8 cellular contexts compared by ENCODE assay signal in the genomic region with DNA sequence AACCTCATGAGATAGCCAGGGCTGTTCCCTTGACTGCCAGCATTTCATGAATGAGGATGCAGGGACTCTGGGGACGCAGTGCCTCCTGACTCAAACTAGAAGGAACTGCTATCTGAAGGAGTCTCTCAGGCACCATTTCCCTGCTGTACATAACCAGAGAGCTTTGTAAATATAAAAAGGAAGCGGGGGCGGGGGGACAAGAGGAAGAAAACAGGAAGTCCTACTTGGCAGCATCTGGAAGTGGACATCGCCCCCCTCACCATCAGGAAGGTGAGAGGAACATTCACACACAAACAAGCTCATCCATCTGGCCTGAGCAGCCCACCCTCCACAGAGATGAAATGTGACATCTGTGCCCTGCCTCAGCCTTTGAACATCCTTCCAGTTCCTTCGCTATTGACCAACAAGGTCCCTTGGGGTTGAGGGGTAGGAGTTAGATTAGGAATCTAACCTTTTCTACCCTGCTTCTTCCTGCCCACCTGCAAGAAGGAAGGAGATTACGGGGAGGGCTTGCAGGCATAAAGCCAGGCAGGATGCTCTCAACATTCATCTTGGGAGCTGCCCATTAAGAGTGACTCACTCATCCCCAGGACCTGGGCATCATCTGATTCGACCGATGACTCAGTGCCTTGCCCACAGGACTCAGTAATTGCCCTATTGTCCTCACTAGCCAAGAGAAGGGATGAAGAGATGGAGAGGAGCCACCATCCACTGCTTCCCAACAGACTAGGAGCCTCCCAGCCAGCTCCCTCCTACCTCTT. TPM values are rescaled to one million over a fixed set of nuclear protein-coding genes. Genes with fewer than 3 reads are reported as not detected.
DNase-seq lines count a peak whose midpoint lies in the region; ATAC-seq, FAIRE-seq and TF ChIP-seq lines count a peak whose summit lies in the region.

No MANE protein-coding gene starts in this region.

- BruUV-seq in endothelial cell of umbilical vein (replicated peaks; lab: Mats Ljungman, UMichigan) = no TSS peak

- H3K36me3 ChIP-seq in endothelial cell of umbilical vein (ENCODE audit: control insufficient read depth in 2 of 2, extremely low read depth in 1 of 2, insufficient read depth in 2 of 2, low read length in 2 of 2) = peaks cover 0 to 17% of the 10 kb centered on the region in 2 experiments

- H2AFZ ChIP-seq in endothelial cell of umbilical vein (ENCODE audit: low read depth, low read length) = no peak overlapping the region

- peaks cover 67% of the 10 kb centered on the region for H3K4me1 Mint-ChIP-seq in activated naive CD4-positive, alpha-beta T cell treated with anti-CD3 and anti-CD28 coated beads for 36 hours (ENCODE audit: low read depth)

- in situ Hi-C loops in Caki2 (cut with HindIII; ENCODE audit: low pct_unique_long_range_greater_than_20kb, low sequenced_read_pairs) = no loop called here

- no peaks in the 10 kb centered on the region for H3K27me3 Mint-ChIP-seq in activated naive CD4-positive, alpha-beta T cell treated with anti-CD3 and anti-CD28 coated beads for 36 hours (ENCODE audit: low read depth)

- dilution Hi-C loops in endothelial cell of umbilical vein (cut with MboI; ENCODE audit: extremely low pct_ligation_motif_present, low sequenced_read_pairs) = no loop called here

- no peaks in the 10 kb centered on the region for H3K9me3 ChIP-seq in endothelial cell of umbilical vein (replicated peaks; ENCODE audit: control insufficient read depth, insufficient read depth, low read length)

- peak; percentile 94 for FAIRE-seq in endothelial cell of umbilical vein (lab: Jason Lieb, UNC)

- peaks cover 41% of the 10 kb centered on the region for H3K4me1 ChIP-seq in endothelial cell of umbilical vein (ENCODE audit: control insufficient read depth, extremely low read depth, insufficient read depth, low read length)

- peak overlapping the region; percentile 6 for H3K4me2 ChIP-seq in endothelial cell of umbilical vein (ENCODE audit: insufficient read depth, low read length)

- H3K9me3 Mint-ChIP-seq in activated naive CD4-positive, alpha-beta T cell treated with anti-CD3 and anti-CD28 coated beads for 36 hours = no peaks in the 10 kb centered on the region

- no peaks in the 10 kb centered on the region for H3K9me1 ChIP-seq in endothelial cell of umbilical vein (replicated peaks; ENCODE audit: control insufficient read depth, extremely low read depth, insufficient read depth, low read length)

- peak overlapping the region; percentile 75 for H3K27ac ChIP-seq in endothelial cell of umbilical vein (ENCODE audit: insufficient read depth, low read depth, low read length)

- TF ChIP-seq CTCF in endothelial cell of umbilical vein (IDR thresholded peaks at IDR 0.05; ENCODE audit: extremely low read depth in 1 of 2, insufficient read depth in 1 of 2, low read depth in 1 of 2, low read length in 2 of 2) = no peak

- no peak for TF ChIP-seq POLR2A in endothelial cell of umbilical vein (IDR thresholded peaks at IDR 0.05; ENCODE audit: low read depth, low read length)

- H3K27me3 ChIP-seq in endothelial cell of umbilical vein (ENCODE audit: control insufficient read depth in 2 of 2, insufficient read depth in 2 of 2, low read length in 2 of 2) = no peaks in the 10 kb centered on the region

- no peak overlapping the region for H3K4me3 ChIP-seq in endothelial cell of umbilical vein (replicated peaks in 1 of 3; ENCODE audit: insufficient read depth in 1 of 3, low read depth in 1 of 3, low read length in 3 of 3)

- H3K79me2 ChIP-seq in endothelial cell of umbilical vein (ENCODE audit: control insufficient read depth, insufficient read depth, low read length) = peaks cover 43% of the 10 kb centered on the region

- POLR2A ChIA-PET in endothelial cell of umbilical vein (lab: Charles Lee) = no interaction called here

- H3K4me3 Mint-ChIP-seq in activated naive CD4-positive, alpha-beta T cell treated with anti-CD3 and anti-CD28 coated beads for 36 hours = no peak overlapping the region

- no peak for ATAC-seq in HG03280 (IDR thresholded peaks at IDR 0.05; ENCODE audit: unreplicated experiment)

- CTCF ChIA-PET in endothelial cell of umbilical vein (lab: Charles Lee) = interaction anchor here (1.1 to 4.1 kb wide), 10 partner anchors 9 to 105 kb away, joined by 4 to 46 read pairs (median 5); a partner anchor contains a TSS
- CTCF ChIA-PET in activated naive CD4-positive, alpha-beta T cell treated with anti-CD3 and anti-CD28 coated beads for 36 hours (lab: Charles Lee) = interaction anchor here (1.7 to 2.6 kb wide), 2 partner anchors 25 to 32 kb away, joined by 7 to 14 read pairs; no protein-coding TSS in a partner anchor

- peaks cover 22% of the 10 kb centered on the region for H3K36me3 Mint-ChIP-seq in activated naive CD4-positive, alpha-beta T cell treated with anti-CD3 and anti-CD28 coated beads for 36 hours (ENCODE audit: low read depth)

- intact Hi-C loops in endothelial cell of umbilical vein (cut with micrococcal nuclease) = loop anchor here (1.0 kb wide), 5 partner anchors 8 to 78 kb away; no protein-coding TSS in a partner anchor
- intact Hi-C loops in activated naive CD4-positive, alpha-beta T cell treated with anti-CD3 and anti-CD28 coated beads for 36 hours (cut with micrococcal nuclease) = no loop called here

- H3K27ac Mint-ChIP-seq in activated naive CD4-positive, alpha-beta T cell treated with anti-CD3 and anti-CD28 coated beads for 36 hours = no peak overlapping the region

- no peaks in the 10 kb centered on the region for H4K20me1 ChIP-seq in endothelial cell of umbilical vein (replicated peaks; ENCODE audit: control insufficient read depth, extremely low read depth, insufficient read depth, low read length)

- DNase-seq in Caki2 (ENCODE audit: low read depth) (peak; percentile 52), NCI-H69 (lab: John Stamatoyannopoulos, UW) (peak; percentile 70), endothelial cell of umbilical vein (ENCODE audit: low read depth, low spot score) (peak; percentile 94), occipital lobe (lab: John Stamatoyannopoulos, UW) (peak; percentile 40), SHP77 (lab: John Stamatoyannopoulos, UW) (no peak), GM19240 (ENCODE audit: insufficient read length, low spot score) (no peak)
- DNase-seq in activated naive CD4-positive, alpha-beta T cell treated with anti-CD3 and anti-CD28 coated beads for 36 hours = no peak

- peak overlapping the region; percentile 19 for H3K9ac ChIP-seq in endothelial cell of umbilical vein (replicated peaks; ENCODE audit: extremely low read depth, insufficient read depth, low read length)

TF ChIP-seq in endothelial cell of umbilical vein, 7 proteins besides CTCF, POLR2A, EP300 and RAD21:
- peak; percentile 89 for TF ChIP-seq POLR2AphosphoS5 (IDR thresholded peaks at IDR 0.05; ENCODE audit: insufficient read depth, low read depth, low read length)
- TF ChIP-seq EZH2 (IDR thresholded peaks at IDR 0.05; ENCODE audit: borderline replicate concordance, low read depth, low read length, severe bottlenecking) = no peak
- TF ChIP-seq FOS (IDR thresholded peaks at IDR 0.05; ENCODE audit: borderline replicate concordance, insufficient read depth, low read length) = peak; percentile 99
- TF ChIP-seq, protein P1, sequence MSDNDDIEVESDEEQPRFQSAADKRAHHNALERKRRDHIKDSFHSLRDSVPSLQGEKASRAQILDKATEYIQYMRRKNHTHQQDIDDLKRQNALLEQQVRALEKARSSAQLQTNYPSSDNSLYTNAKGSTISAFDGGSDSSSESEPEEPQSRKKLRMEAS (IDR thresholded peaks at IDR 0.05; ENCODE audit: insufficient read depth, insufficient read length) = no peak
- no peak for TF ChIP-seq MYC (IDR thresholded peaks at IDR 0.05; ENCODE audit: low read depth, low read length)
- TF ChIP-seq GATA2 (IDR thresholded peaks at IDR 0.05; ENCODE audit: insufficient read depth, insufficient read length, low read depth, low read length) = peak; percentile 98
- peak; percentile 99 for TF ChIP-seq JUN (IDR thresholded peaks at IDR 0.05; ENCODE audit: borderline replicate concordance, insufficient read depth, insufficient read length, low read depth)

RNA-seq across cellular contexts. Expression of a gene that starts 31.9 kb away (rescaled TPM):
- 0.84 and 4.3 TPM in 2 replicates for total RNA-seq in Caki2 (2014; rRNA removed; shearing (Covaris generic); ENCODE audit: low replicate concordance)
- total RNA-seq in endothelial cell of umbilical vein = 64.8 and 76.3 TPM in 2 replicates
- polyA plus RNA-seq in endothelial cell of umbilical vein = 25.0 and 35.3 TPM in 2 replicates
- 51.1 and 55.7 TPM in 2 replicates for polyA plus RNA-seq in endothelial cell of umbilical vein (2011; cell fraction: cytosol; rRNA removed)
- polyA plus RNA-seq in endothelial cell of umbilical vein (2011; cell fraction: nucleus; rRNA removed) = 58.2 and 66.7 TPM in 2 replicates
- polyA plus RNA-seq in endothelial cell of umbilical vein (2012) = 44.3 and 58.3 TPM in 2 replicates
- 32.9 and 34.3 TPM in 2 replicates for polyA minus RNA-seq in endothelial cell of umbilical vein
- 20.3 TPM for polyA minus RNA-seq in endothelial cell of umbilical vein (2011; cell fraction: cytosol; rRNA and poly(A)+ RNA removed)
- 15.8 and 20.4 TPM in 2 replicates for polyA minus RNA-seq in endothelial cell of umbilical vein (2011; cell fraction: nucleus; rRNA and poly(A)+ RNA removed)
- total RNA-seq in occipital lobe = 61.6 TPM
- total RNA-seq in activated naive CD4-positive, alpha-beta T cell treated with anti-CD3 and anti-CD28 coated beads for 36 hours = 1 to 10 TPM; 7.9 to 9.0 TPM

Comparison
In these comparisons a context has a peak if more than half of its experiments do, and no peak if none do; other contexts are left out.
1. DNase-seq: peak in Caki2 (single experiment), NCI-H69 (single experiment), endothelial cell of umbilical vein (single experiment) and occipital lobe (single experiment); none in SHP77 (0 of 2), activated naive CD4-positive, alpha-beta T cell treated with anti-CD3 and anti-CD28 coated beads for 36 hours (single experiment) and GM19240 (single experiment).